Comparison of ENCODE assay signal across 20 cellular contexts in the genomic region with DNA sequence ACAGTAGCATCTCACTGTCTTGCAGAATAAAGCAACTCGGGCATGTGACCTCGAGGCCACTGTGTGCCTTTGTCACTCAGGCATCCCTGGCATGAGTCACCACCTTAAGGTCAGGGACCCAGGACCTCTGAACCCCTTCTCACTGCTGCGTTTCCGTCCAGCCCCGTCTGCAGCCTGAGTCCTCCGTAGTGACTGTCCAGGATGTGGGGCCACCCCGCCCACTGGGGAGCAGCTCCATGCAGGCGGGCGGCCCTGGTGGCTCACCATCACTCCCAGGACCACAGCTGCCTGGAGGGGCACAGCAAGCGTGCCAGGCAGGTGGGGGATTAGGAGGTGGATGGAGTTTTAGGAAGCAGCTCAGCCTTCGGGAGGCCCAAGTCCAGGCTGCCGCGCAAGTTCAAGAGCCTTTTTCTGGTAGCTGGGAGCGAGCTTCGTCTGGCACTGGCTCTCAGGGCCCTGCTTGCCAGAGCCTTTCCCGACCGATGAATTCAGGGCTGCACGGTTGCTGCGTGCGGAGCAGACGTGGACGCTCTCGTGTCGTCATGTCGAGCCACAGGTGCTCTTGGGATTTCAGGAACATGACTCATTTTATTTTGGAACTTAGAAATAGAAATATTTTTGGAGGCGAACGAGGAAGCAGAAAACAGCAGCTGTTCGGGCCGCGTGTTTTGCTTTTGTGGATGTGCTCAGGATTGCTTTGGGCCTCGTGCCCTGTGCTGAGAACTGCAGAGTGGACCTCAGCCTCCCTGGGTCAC.
"Had no signal": no experiment of that assay in that cellular context is flagged by ENCODE, and none has a peak within 500 bp of the region (broad histone marks: within the 10 kb centered on the region; RNA-seq: fewer than 3 reads in every experiment).

No MANE protein-coding gene starts in this region.

- H3K27ac Mint-ChIP-seq: activated CD8-positive, alpha-beta memory T cell treated with anti-CD3 and anti-CD28 coated beads, Interleukin-2, amount 10 ng/mL, durations not matched to agents 7 days and 5 days; activated naive CD4-positive, alpha-beta T cell treated with anti-CD3 and anti-CD28 coated beads for 36 hours; activated naive CD8-positive, alpha-beta T cell treated with anti-CD3 and anti-CD28 coated beads, Interleukin-2, amount 50 U/mL, for 24 hours; activated T-helper 2 cell treated with anti-CD3 and anti-CD28 coated beads, Interferon-gamma antibody, Interleukin-2, Interleukin-4, amounts not matched to agents 10 μg/mL and 5 μg/mL and 100 μg/mL, durations not matched to agents 14 hours and 24 hours and 36 hours; nephron progenitor cell; stimulated activated naive CD8-positive, alpha-beta T cell treated with anti-CD3 and anti-CD28 coated beads, Interleukin-15, Interleukin-2, amounts not matched to agents 100 ng/mL and 50 ng/mL, for 24 hours had no signal

- H3K27me3 ChIP-seq: hepatocyte, pancreas, testis, upper lobe of left lung had no signal

- ATAC-seq: activated CD8-positive, alpha-beta memory T cell treated with anti-CD3 and anti-CD28 coated beads, Interleukin-2, amount 10 ng/mL, durations not matched to agents 7 days and 5 days; activated naive CD8-positive, alpha-beta T cell treated with anti-CD3 and anti-CD28 coated beads, Interleukin-2, amount 50 U/mL, for 24 hours; esophagus mucosa; pancreas had no signal

- H3K27ac ChIP-seq: hepatocyte, pancreas, testis, upper lobe of left lung had no signal

- H3K27me3 Mint-ChIP-seq: activated CD8-positive, alpha-beta memory T cell treated with anti-CD3 and anti-CD28 coated beads, Interleukin-2, amount 10 ng/mL, durations not matched to agents 7 days and 5 days; activated naive CD8-positive, alpha-beta T cell treated with anti-CD3 and anti-CD28 coated beads, Interleukin-2, amount 50 U/mL, for 24 hours; stimulated activated naive CD8-positive, alpha-beta T cell treated with anti-CD3 and anti-CD28 coated beads, Interleukin-15, Interleukin-2, amounts not matched to agents 100 ng/mL and 50 ng/mL, for 24 hours had no signal

- H3K4me1 Mint-ChIP-seq: activated CD8-positive, alpha-beta memory T cell treated with anti-CD3 and anti-CD28 coated beads, Interleukin-2, amount 10 ng/mL, durations not matched to agents 7 days and 5 days; activated naive CD8-positive, alpha-beta T cell treated with anti-CD3 and anti-CD28 coated beads, Interleukin-2, amount 50 U/mL, for 24 hours; nephron progenitor cell had no signal

- H2AFZ ChIP-seq: hepatocyte had no signal

- H3K9me3 ChIP-seq: pancreas, testis, upper lobe of left lung had no signal

- H3K4me1 ChIP-seq: pancreas, testis, upper lobe of left lung had no signal

- H3K4me3 ChIP-seq: hepatocyte, pancreas, testis, upper lobe of left lung had no signal

- H3K79me2 ChIP-seq: hepatocyte had no signal

- H3K9me3 Mint-ChIP-seq: activated naive CD4-positive, alpha-beta T cell treated with anti-CD3 and anti-CD28 coated beads for 36 hours; activated naive CD8-positive, alpha-beta T cell treated with anti-CD3 and anti-CD28 coated beads, Interleukin-2, amount 50 U/mL, for 24 hours; activated T-helper 2 cell treated with anti-CD3 and anti-CD28 coated beads, Interferon-gamma antibody, Interleukin-2, Interleukin-4, amounts not matched to agents 10 μg/mL and 5 μg/mL and 100 μg/mL, durations not matched to agents 14 hours and 24 hours and 36 hours; nephron progenitor cell; stimulated activated naive CD8-positive, alpha-beta T cell treated with anti-CD3 and anti-CD28 coated beads, Interleukin-15, Interleukin-2, amounts not matched to agents 100 ng/mL and 50 ng/mL, for 24 hours had no signal

- H3K4me2 ChIP-seq: hepatocyte had no signal

- H3K4me3 Mint-ChIP-seq: activated CD8-positive, alpha-beta memory T cell treated with anti-CD3 and anti-CD28 coated beads, Interleukin-2, amount 10 ng/mL, durations not matched to agents 7 days and 5 days; activated naive CD4-positive, alpha-beta T cell treated with anti-CD3 and anti-CD28 coated beads for 36 hours; activated naive CD8-positive, alpha-beta T cell treated with anti-CD3 and anti-CD28 coated beads, Interleukin-2, amount 50 U/mL, for 24 hours; nephron progenitor cell; stimulated activated naive CD8-positive, alpha-beta T cell treated with anti-CD3 and anti-CD28 coated beads, Interleukin-15, Interleukin-2, amounts not matched to agents 100 ng/mL and 50 ng/mL, for 24 hours had no signal

- DNase-seq: activated CD4-positive, alpha-beta T cell treated with anti-CD3 and anti-CD28 coated beads for 1 hour; activated CD4-positive, alpha-beta T cell treated with anti-CD3 and anti-CD28 coated beads, Interleukin-2, amount 50 U/mL, for 48 hours; activated CD8-positive, alpha-beta memory T cell treated with anti-CD3 and anti-CD28 coated beads, Interleukin-2, amount 10 ng/mL, durations not matched to agents 7 days and 5 days; activated naive CD4-positive, alpha-beta T cell treated with anti-CD3 and anti-CD28 coated beads for 36 hours; activated naive CD8-positive, alpha-beta T cell treated with anti-CD3 and anti-CD28 coated beads, Interleukin-2, amount 50 U/mL, for 24 hours; activated T-cell treated with anti-CD3 and anti-CD28 coated beads, Interleukin-2, amount 50 U/mL, for 1 hour; kidney glomerular epithelial cell; mesendoderm; nephron progenitor cell; retina; small intestine; stimulated activated CD4-positive, alpha-beta T cell treated with anti-CD3 and anti-CD28 coated beads, Interleukin-4, amount 100 ng/mL, for 4 hours; stimulated activated CD8-positive, alpha-beta memory T cell treated with anti-CD3 and anti-CD28 coated beads, Interleukin-4, amount 100 ng/mL, for 48 hours; testis had no signal
